Comparison of ENCODE assay signal across 8 cellular contexts in the genomic region with DNA sequence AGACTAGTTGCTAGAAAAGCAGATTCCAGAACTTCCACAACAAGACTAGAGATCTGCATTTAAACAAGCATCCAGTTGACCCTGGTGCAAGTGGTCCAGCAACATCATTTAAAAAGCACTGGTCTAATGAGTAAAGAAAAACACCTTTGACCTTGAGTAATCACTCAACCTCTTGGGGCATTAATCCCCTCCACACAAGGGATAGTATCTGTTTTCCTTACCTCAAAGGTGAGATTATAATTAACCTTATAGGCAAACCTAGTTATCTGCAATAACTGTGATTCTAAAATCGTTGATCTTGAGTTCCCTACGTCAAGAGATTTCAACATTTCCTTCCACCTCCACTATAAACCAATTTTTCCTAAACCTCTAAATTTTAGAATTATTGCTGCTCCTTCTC. TPM values are rescaled to one million over a fixed set of nuclear protein-coding genes. Genes with fewer than 3 reads are reported as not detected.
DNase-seq lines count a peak whose midpoint lies in the region; ATAC-seq and TF ChIP-seq lines count a peak whose summit lies in the region.

No MANE protein-coding gene starts in this region.

- intact Hi-C loops in natural killer cell (cut with micrococcal nuclease), result no loop called here

- H3K9me3 Mint-ChIP-seq in natural killer cell, result peaks cover 0 to 2% of the 10 kb centered on the region in 2 donors

- in situ Hi-C loops in KBM-7 (cut with MboI; ENCODE audit: low pct_unique_long_range_greater_than_20kb, low sequenced_read_pairs), result no loop called here

- H3K9me3 ChIP-seq in KOPT-K1 (ENCODE audit: insufficient read depth, low read length, poor library complexity, severe bottlenecking), result no peaks in the 10 kb centered on the region

- peak overlapping the region; percentile 90 for H3K27ac ChIP-seq in KOPT-K1 (ENCODE audit: low read depth, low read length, poor library complexity, severe bottlenecking)

- no peak for ATAC-seq in natural killer cell
- no peak for ATAC-seq in HG03521 (IDR thresholded peaks at IDR 0.05; ENCODE audit: unreplicated experiment)
- ATAC-seq in GM18868 (IDR thresholded peaks at IDR 0.05; ENCODE audit: unreplicated experiment), result no peak

- H3K36me3 ChIP-seq in KOPT-K1 (ENCODE audit: insufficient read depth, low read length), result peaks cover 36% of the 10 kb centered on the region

- peak overlapping the region; percentile 98 for H3K4me3 Mint-ChIP-seq in natural killer cell

- H3K4me1 Mint-ChIP-seq in natural killer cell, result peaks cover 45 to 50% of the 10 kb centered on the region in 2 donors

- no peaks in the 10 kb centered on the region for H3K36me3 Mint-ChIP-seq in natural killer cell

- peak overlapping the region; percentile 89 for H3K4me3 ChIP-seq in AG10803 (ENCODE audit: low read length)

- peak overlapping the region; percentile 99 for H3K27ac Mint-ChIP-seq in natural killer cell

- no peaks in the 10 kb centered on the region for H3K27me3 Mint-ChIP-seq in natural killer cell (ENCODE audit: low read depth in 2 of 2)

- TF ChIP-seq CTCF in AG10803 (conservative IDR thresholded peaks at IDR 0.05; ENCODE audit: low read length) (no peak), natural killer cell (IDR thresholded peaks at IDR 0.05) (no peak)

- DNase-seq in AG10803 (ENCODE audit: low read depth), result no peak
- DNase-seq in dermis blood vessel endothelial cell, result peak; percentile 16
- no peak for DNase-seq in natural killer cell
- DNase-seq in KBM-7, result no peak
- DNase-seq in NCI-H2029 treated with DMSO at 0.1 percent for 48 hours (lab: John Stamatoyannopoulos, UW), result no peak

RNA-seq across cellular contexts. Expression of a gene that starts 1.1 kb away (rescaled TPM):
- total RNA-seq in dermis blood vessel endothelial cell, result 68.1 and 73.5 TPM in 2 replicates
- 100 to 1,000 TPM; 175 to 194 (median 184) TPM for total RNA-seq in natural killer cell

RNA-seq across cellular contexts. Expression of a gene that starts 13.4 kb away (rescaled TPM):
- total RNA-seq in dermis blood vessel endothelial cell (6.6 and 14.8 TPM in 2 replicates), natural killer cell (10 to 100 TPM; 10.9 to 18.5 (median 15.1) TPM)
